19 cellular contexts compared by ENCODE assay signal in the genomic region with DNA sequence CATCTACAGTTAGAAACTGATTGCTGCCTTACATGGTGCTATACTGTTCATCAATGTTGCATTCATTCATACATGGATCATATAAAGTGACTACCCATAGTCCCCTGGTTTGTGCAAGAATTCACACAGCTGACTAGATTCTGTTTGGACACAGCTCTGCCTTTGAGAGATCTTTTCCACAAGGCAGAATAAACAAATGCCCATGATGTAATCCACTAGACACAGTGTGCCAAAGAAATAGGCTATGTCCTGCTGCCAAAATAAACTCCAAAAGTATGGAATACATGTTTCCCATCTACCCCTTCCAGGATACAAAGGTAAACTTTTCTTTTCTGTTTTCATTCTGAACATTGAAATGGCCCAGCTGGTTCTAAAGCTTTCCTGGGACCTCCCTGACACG.
A peak's percentile ranks its signal among the peaks of the same experiment; 100 is the strongest.
DNase-seq lines count a peak whose midpoint lies in the region; ATAC-seq and TF ChIP-seq lines count a peak whose summit lies in the region.
"Had no signal": no experiment of that assay in that cellular context is flagged by ENCODE, and none has a peak within 500 bp of the region (broad histone marks: within the 10 kb centered on the region; RNA-seq: fewer than 3 reads in every experiment).

No MANE protein-coding gene starts in this region.

- TF ChIP-seq EP300 in gastroesophageal sphincter (IDR thresholded peaks at IDR 0.05): no peak

- WGBS in GM23248 (ENCODE audit: low coverage in 1 of 2, low lambda C conversion rate in 2 of 2, missing lambda C conversion rate in 2 of 2), 2 experiments: 59 to 62% methylated on average over 1 of the region's 1 CpG
- 0 to 56% methylated on average over 1 of the region's 1 CpG for WGBS in gastroesophageal sphincter (ENCODE audit: low coverage in 1 of 2), 2 donors

- TF ChIP-seq CTCF in gastroesophageal sphincter (IDR thresholded peaks at IDR 0.05): no peak

- H3K4me3 ChIP-seq in GM23248 (no peak overlapping the region), adipocyte (ENCODE audit: low read length) (no peak overlapping the region), gastroesophageal sphincter (no peak overlapping the region)

- intact Hi-C loops in sciatic nerve (cut with DNase I): no loop called here
- intact Hi-C loops in head of caudate nucleus (cut with DNase I): no loop called here

- no peaks in the 10 kb centered on the region for H3K36me3 ChIP-seq in GM23248 (ENCODE audit: low read depth)
- no peaks in the 10 kb centered on the region for H3K36me3 ChIP-seq in adipocyte (ENCODE audit: control insufficient read depth, insufficient read depth, low read length, severe bottlenecking)
- no peaks in the 10 kb centered on the region for H3K36me3 ChIP-seq in gastroesophageal sphincter

- H3K4me1 ChIP-seq in GM23248 (ENCODE audit: insufficient read depth) (no peaks in the 10 kb centered on the region), adipocyte (ENCODE audit: control insufficient read depth, insufficient read depth, low read length) (peaks cover 4% of the 10 kb centered on the region), gastroesophageal sphincter (peaks cover 6 to 28% (median 14%) of the 10 kb centered on the region in 3 donors)
- H3K4me1 ChIP-seq: Caco-2 had no signal

- no peaks in the 10 kb centered on the region for H4K20me1 ChIP-seq in GM23248 (ENCODE audit: insufficient read depth)

- DNase-seq in GM23248 (peak; percentile 30), adipocyte (ENCODE audit: low read depth) (peak; percentile 89), sciatic nerve (ENCODE audit: low spot score) (no peak), head of caudate nucleus (no peak), GOT3 (lab: John Stamatoyannopoulos, UW) (no peak)
- DNase-seq in stimulated activated CD4-positive, alpha-beta T cell treated with anti-CD3 and anti-CD28 coated beads, Interleukin-4, amount 100 ng/mL, for 1 hour: no peak
- DNase-seq: activated CD8-positive, alpha-beta T cell treated with anti-CD3 and anti-CD28 coated beads, Interleukin-2, amount 10 ng/mL, durations not matched to agents 7 days and 5 days; activated naive CD4-positive, alpha-beta T cell treated with anti-CD3 and anti-CD28 coated beads for 36 hours; Caco-2; cortex of kidney; MV-4-11; NCI-H2227 treated with DMSO at 0.1 percent for 48 hours; posterior cingulate gyrus; RPMI8226; stimulated activated CD4-positive, alpha-beta T cell treated with anti-CD3 and anti-CD28 coated beads, Interleukin-4, amount 100 ng/mL, for 4 hours; stimulated activated naive CD8-positive, alpha-beta T cell treated with anti-CD3 and anti-CD28 coated beads, Interleukin-15, Interleukin-2, amounts not matched to agents 100 U/mL and 50 U/mL, for 24 hours; T1000 had no signal

- peak; percentile 68 for ATAC-seq in gastroesophageal sphincter
- peak; percentile 53 for ATAC-seq in sciatic nerve
- ATAC-seq in GM19023 (IDR thresholded peaks at IDR 0.05; ENCODE audit: unreplicated experiment): no peak
- ATAC-seq: activated CD8-positive, alpha-beta T cell treated with anti-CD3 and anti-CD28 coated beads, Interleukin-2, amount 10 ng/mL, durations not matched to agents 7 days and 5 days; stimulated activated naive CD8-positive, alpha-beta T cell treated with anti-CD3 and anti-CD28 coated beads, Interleukin-15, Interleukin-2, amounts not matched to agents 100 U/mL and 50 U/mL, for 24 hours had no signal

- H2AFZ ChIP-seq in GM23248: no peak overlapping the region

- H3K9ac ChIP-seq in GM23248 (no peak overlapping the region), adipocyte (ENCODE audit: low read length) (no peak overlapping the region)

- no peak overlapping the region for H3K4me2 ChIP-seq in GM23248 (ENCODE audit: unreplicated experiment)

- H3K27me3 ChIP-seq in GM23248 (replicated peaks; ENCODE audit: insufficient read depth) (peaks cover 4% of the 10 kb centered on the region; the same call in 1 of the 2 replicates), adipocyte (replicated peaks; ENCODE audit: control insufficient read depth, insufficient read depth, low read length) (peaks cover 10% of the 10 kb centered on the region), gastroesophageal sphincter (no peaks in the 10 kb centered on the region)

- in situ Hi-C loops in GM23248 (cut with MboI): no loop called here

- H3K9me3 ChIP-seq in GM23248 (ENCODE audit: low read depth) (no peaks in the 10 kb centered on the region), adipocyte (ENCODE audit: control insufficient read depth, low read length) (no peaks in the 10 kb centered on the region), gastroesophageal sphincter (no peaks in the 10 kb centered on the region)
- H3K9me3 ChIP-seq: Caco-2 had no signal

- H3F3A ChIP-seq in GM23248 (ENCODE audit: insufficient read depth): no peaks in the 10 kb centered on the region

- H3K9me2 ChIP-seq in GM23248 (ENCODE audit: insufficient read depth): no peaks in the 10 kb centered on the region

- no peaks in the 10 kb centered on the region for H3K79me2 ChIP-seq in GM23248 (ENCODE audit: insufficient read depth)

- TF ChIP-seq POLR2A in gastroesophageal sphincter (IDR thresholded peaks at IDR 0.05): no peak

- H3K27ac ChIP-seq in GM23248: no peak overlapping the region
- H3K27ac ChIP-seq in gastroesophageal sphincter: peak overlapping the region in 3 of 4 donors; percentile 40 to 70 (median 54)

Comparison
In these comparisons a context has a peak if more than half of its experiments do, and no peak if none do; other contexts are left out.
1. DNase-seq: peak in GM23248 (single experiment) and adipocyte (single experiment); none in sciatic nerve (single experiment), head of caudate nucleus (0 of 42), stimulated activated CD4-positive, alpha-beta T cell treated with anti-CD3 and anti-CD28 coated beads, Interleukin-4, amount 100 ng/mL, for 1 hour (single experiment) and GOT3 (single experiment).